In genomic region chr17:14432058-14432457, GRCh38 we compare ENCODE assay signal across 22 cellular contexts.
"Had no signal": no experiment of that assay in that cellular context is flagged by ENCODE, and none has a peak within 500 bp of the region (broad histone marks: within the 10 kb centered on the region; RNA-seq: fewer than 3 reads in every experiment).

No MANE protein-coding gene starts in this region.

- H3K36me3 ChIP-seq: lower lobe of right lung, ovary, right atrium auricular region, suprapubic skin, thoracic aorta, tibial artery, upper lobe of right lung had no signal

- H3K9me3 ChIP-seq: lower lobe of right lung, ovary, right atrium auricular region, suprapubic skin, thoracic aorta, tibial artery, upper lobe of right lung had no signal

- ATAC-seq: left ventricle myocardium superior, lower lobe of right lung, natural killer cell, sciatic nerve, upper lobe of right lung had no signal

- DNase-seq: islet precursor cell; left ventricle myocardium superior; lower lobe of right lung; mammary epithelial cell; mesendoderm; naive B cell; natural killer cell; ovary; stimulated activated CD4-positive, alpha-beta T cell treated with anti-CD3 and anti-CD28 coated beads, Interleukin-12 subunit alpha, Interleukin-12 subunit beta, amount 100 ng/mL, for 4 hours; stimulated activated CD4-positive, alpha-beta T cell treated with anti-CD3 and anti-CD28 coated beads, Interleukin-15, amount 100 ng/mL, for 24 hours; stimulated activated CD4-positive, alpha-beta T cell treated with anti-CD3 and anti-CD28 coated beads, Interleukin-2, amount 100 ng/mL, for 24 hours; stimulated activated CD4-positive, alpha-beta T cell treated with anti-CD3 and anti-CD28 coated beads, Interleukin-4, amount 100 ng/mL, for 1 hour; stimulated activated naive CD4-positive, alpha-beta T cell; tibial artery; trophoblast cell; upper lobe of right lung had no signal

- H3K27ac ChIP-seq: lower lobe of right lung, ovary, right atrium auricular region, skin epidermis, suprapubic skin, thoracic aorta, tibial artery, upper lobe of right lung had no signal

- H3K27me3 ChIP-seq: ovary, right atrium auricular region, suprapubic skin, tibial artery, upper lobe of right lung had no signal

- FAIRE-seq: urothelium cell line had no signal

- H3K4me3 ChIP-seq: lower lobe of right lung, ovary, right atrium auricular region, skin epidermis, suprapubic skin, thoracic aorta, tibial artery, upper lobe of right lung had no signal

- H3K4me1 ChIP-seq: lower lobe of right lung, right atrium auricular region, suprapubic skin, tibial artery, upper lobe of right lung had no signal
